9 cellular contexts compared by ENCODE assay signal in genomic region chr2:173264603-173265366, GRCh38.
A peak's percentile ranks its signal among the peaks of the same experiment; 100 is the strongest.
DNase-seq lines count a peak whose midpoint lies in the region; ATAC-seq and TF ChIP-seq lines count a peak whose summit lies in the region.
"Had no signal": no experiment of that assay in that cellular context is flagged by ENCODE, and none has a peak within 500 bp of the region (broad histone marks: within the 10 kb centered on the region; RNA-seq: fewer than 3 reads in every experiment).

No MANE protein-coding gene starts in this region.

- intact Hi-C loops in activated T-helper 2 cell treated with anti-CD3 and anti-CD28 coated beads, Interferon-gamma antibody, Interleukin-2, Interleukin-4, amounts not matched to agents 10 μg/mL and 5 μg/mL and 100 μg/mL, durations not matched to agents 14 hours and 24 hours and 36 hours (cut with micrococcal nuclease) = loop anchor here (1.0 kb wide), 1 partner anchor 90 kb away; the partner anchor contains the start of gene CDCA7

- peaks cover 5% of the 10 kb centered on the region for H3K27me3 Mint-ChIP-seq in activated T-helper 2 cell treated with anti-CD3 and anti-CD28 coated beads, Interferon-gamma antibody, Interleukin-2, Interleukin-4, amounts not matched to agents 10 μg/mL and 5 μg/mL and 100 μg/mL, durations not matched to agents 14 hours and 24 hours and 36 hours (ENCODE audit: low read depth)
- no peaks in the 10 kb centered on the region for H3K27me3 Mint-ChIP-seq in chondrocyte (ENCODE audit: low read depth)

- no peak for TF ChIP-seq CTCF in GM13976 (IDR thresholded peaks at IDR 0.05; ENCODE audit: borderline replicate concordance, control extremely low read depth, extremely low read depth, insufficient read depth, missing control alignments)
- no peak for TF ChIP-seq CTCF in chondrocyte (IDR thresholded peaks at IDR 0.05)

- H3K4me3 Mint-ChIP-seq in activated T-helper 2 cell treated with anti-CD3 and anti-CD28 coated beads, Interferon-gamma antibody, Interleukin-2, Interleukin-4, amounts not matched to agents 10 μg/mL and 5 μg/mL and 100 μg/mL, durations not matched to agents 14 hours and 24 hours and 36 hours (ENCODE audit: low read depth) = peak overlapping the region; percentile 24
- H3K4me3 Mint-ChIP-seq in chondrocyte (ENCODE audit: unreplicated experiment) = no peak overlapping the region

- ATAC-seq in GM21381 (IDR thresholded peaks at IDR 0.05; ENCODE audit: unreplicated experiment) = peak; percentile 94
- peak; percentile 99 for ATAC-seq in HG03520 (IDR thresholded peaks at IDR 0.05; ENCODE audit: unreplicated experiment)

- in situ Hi-C loops in GM13976 (cut with MboI; ENCODE audit: low sequenced_read_pairs, unreplicated experiment) = no loop called here

- H3K4me1 Mint-ChIP-seq in activated T-helper 2 cell treated with anti-CD3 and anti-CD28 coated beads, Interferon-gamma antibody, Interleukin-2, Interleukin-4, amounts not matched to agents 10 μg/mL and 5 μg/mL and 100 μg/mL, durations not matched to agents 14 hours and 24 hours and 36 hours (ENCODE audit: low read depth) = peaks cover 15% of the 10 kb centered on the region
- no peaks in the 10 kb centered on the region for H3K4me1 Mint-ChIP-seq in chondrocyte (ENCODE audit: low read depth)

- H3K36me3 Mint-ChIP-seq in activated T-helper 2 cell treated with anti-CD3 and anti-CD28 coated beads, Interferon-gamma antibody, Interleukin-2, Interleukin-4, amounts not matched to agents 10 μg/mL and 5 μg/mL and 100 μg/mL, durations not matched to agents 14 hours and 24 hours and 36 hours (ENCODE audit: low read depth) = peaks cover 39% of the 10 kb centered on the region
- peaks cover 35% of the 10 kb centered on the region for H3K36me3 Mint-ChIP-seq in chondrocyte (ENCODE audit: low read depth)

- DNase-seq in GM13976 (ENCODE audit: low spot score) = peak; percentile 32
- DNase-seq in activated T-helper 2 cell treated with anti-CD3 and anti-CD28 coated beads, Interferon-gamma antibody, Interleukin-2, Interleukin-4, amounts not matched to agents 10 μg/mL and 5 μg/mL and 100 μg/mL, durations not matched to agents 14 hours and 24 hours and 36 hours (ENCODE audit: low spot score) = peak; percentile 22
- peak; percentile 77 for DNase-seq in pons (ENCODE audit: low spot score)
- DNase-seq in chondrocyte (ENCODE audit: low spot score) = no peak
- no peak for DNase-seq in NCI-H1417 (lab: John Stamatoyannopoulos, UW)
- no peak for DNase-seq in T-helper 9 cell
- DNase-seq: IMR-90 had no signal

- peak overlapping the region; percentile 65 for H3K27ac Mint-ChIP-seq in activated T-helper 2 cell treated with anti-CD3 and anti-CD28 coated beads, Interferon-gamma antibody, Interleukin-2, Interleukin-4, amounts not matched to agents 10 μg/mL and 5 μg/mL and 100 μg/mL, durations not matched to agents 14 hours and 24 hours and 36 hours
- no peak overlapping the region for H3K27ac Mint-ChIP-seq in chondrocyte (ENCODE audit: unreplicated experiment)

- H3K9me3 Mint-ChIP-seq in activated T-helper 2 cell treated with anti-CD3 and anti-CD28 coated beads, Interferon-gamma antibody, Interleukin-2, Interleukin-4, amounts not matched to agents 10 μg/mL and 5 μg/mL and 100 μg/mL, durations not matched to agents 14 hours and 24 hours and 36 hours = no peaks in the 10 kb centered on the region
- H3K9me3 Mint-ChIP-seq in chondrocyte (ENCODE audit: low read depth) = no peaks in the 10 kb centered on the region

Comparison
In these comparisons a context has a peak if more than half of its experiments do, and no peak if none do; other contexts are left out.
1. DNase-seq: peak in GM13976 (single experiment), activated T-helper 2 cell treated with anti-CD3 and anti-CD28 coated beads, Interferon-gamma antibody, Interleukin-2, Interleukin-4, amounts not matched to agents 10 μg/mL and 5 μg/mL and 100 μg/mL, durations not matched to agents 14 hours and 24 hours and 36 hours (single experiment) and pons (single experiment); none in chondrocyte (single experiment), NCI-H1417 (0 of 3) and T-helper 9 cell (single experiment).